In genomic region chr1:21003281-21003680, GRCh38 we compare ENCODE assay signal across 29 cellular contexts.
DNase-seq lines count a peak whose midpoint lies in the region; ATAC-seq, FAIRE-seq and TF ChIP-seq lines count a peak whose summit lies in the region.
"Had no signal": no experiment of that assay in that cellular context is flagged by ENCODE, and none has a peak within 500 bp of the region (broad histone marks: within the 10 kb centered on the region; RNA-seq: fewer than 3 reads in every experiment).

No MANE protein-coding gene starts in this region.

- no peak overlapping the region for H4K8ac ChIP-seq in H1 (ENCODE audit: extremely low read depth, insufficient read depth, low read length)

- H3K14ac ChIP-seq in H1 (ENCODE audit: insufficient read length): no peak overlapping the region

- H2BK12ac ChIP-seq in H1 (ENCODE audit: low read depth, low read length): no peak overlapping the region

- FAIRE-seq in H1 (lab: Jason Lieb, UNC) (no peak), urothelium cell line (lab: Jason Lieb, UNC) (no peak)
- FAIRE-seq: A204.1, GM12878, GM12892, GM18507 had no signal

- H3K9me3 ChIP-seq in T-helper 17 cell (ENCODE audit: control insufficient read depth, low read length, poor library complexity, severe bottlenecking): no peaks in the 10 kb centered on the region
- no peaks in the 10 kb centered on the region for H3K9me3 ChIP-seq in H1 (ENCODE audit: insufficient read depth in 2 of 2, low read depth in 1 of 2, low read length in 1 of 2)
- H3K9me3 ChIP-seq in neutrophil: no peaks in the 10 kb centered on the region
- H3K9me3 ChIP-seq in transverse colon: no peaks in the 10 kb centered on the region
- H3K9me3 ChIP-seq: BE2C, BLaER1 had no signal

- H4K91ac ChIP-seq in H1 (replicated peaks; ENCODE audit: insufficient read length, low read length): no peak overlapping the region

- no peak overlapping the region for H2BK15ac ChIP-seq in H1 (ENCODE audit: low read length)

- H2BK120ac ChIP-seq in H1 (replicated peaks; ENCODE audit: low read depth, low read length): no peak overlapping the region

- DNase-seq in T-helper 17 cell (no peak), H1 (ENCODE audit: low read depth in 1 of 2, low spot score in 2 of 2) (no peak), nephron progenitor cell (no peak), transverse colon (no peak), cerebellar cortex (ENCODE audit: low spot score) (no peak), cerebellar nuclear complex (lab: John Stamatoyannopoulos, UW) (no peak), urothelium cell line (ENCODE audit: low spot score) (no peak)
- DNase-seq: 8988T; ACHN; BE2C; C1 segment of cervical spinal cord; CD4-positive, alpha-beta memory T cell; CD4-positive, CD25-positive, alpha-beta regulatory T cell; CD8-positive, alpha-beta memory T cell; COR-L47; DMS 273 treated with DMSO at 0.1 percent for 48 hours; DMS153; DMS53; DMS79; DND-41; EL; GDM1 had no signal

- H3K4me3 Mint-ChIP-seq in T-helper 17 cell (no peak overlapping the region), nephron progenitor cell (no peak overlapping the region)
- H3K4me3 Mint-ChIP-seq: CD14-positive monocyte; CD4-positive, alpha-beta memory T cell; CD4-positive, CD25-positive, alpha-beta regulatory T cell; CD8-positive, alpha-beta memory T cell had no signal

- peaks cover 0 to 2% of the 10 kb centered on the region in 2 experiments for H4K20me1 ChIP-seq in H1 (replicated peaks in 1 of 2; ENCODE audit: control insufficient read depth in 1 of 2, insufficient read depth in 2 of 2, low read length in 2 of 2)

- H3K4me3 ChIP-seq in H1 (ENCODE audit: extremely low read depth in 1 of 4, insufficient read depth in 2 of 4, low read depth in 3 of 4, low read length in 4 of 4) (no peak overlapping the region), neutrophil (ENCODE audit: low read depth in 1 of 2, low read length in 1 of 2) (no peak overlapping the region), transverse colon (no peak overlapping the region)
- H3K4me3 ChIP-seq: BLaER1, GM12878 had no signal

- H3K23ac ChIP-seq in H1 (ENCODE audit: insufficient read length): no peak overlapping the region

- CTCF ChIA-PET in H1 (lab: Charles Lee; ENCODE audit: partially characterized antibody): interaction anchor here (0.5 to 0.7 kb wide), 2 partner anchors 23 to 655 kb away, joined by 3 read pairs; no protein-coding TSS in a partner anchor

- peaks cover 0 to 22% of the 10 kb centered on the region in 2 experiments; a peak in 2 of 4 replicates for H3K79me2 ChIP-seq in H1 (ENCODE audit: control insufficient read depth in 1 of 2, insufficient read depth in 2 of 2, low read length in 2 of 2)

- H3K18ac ChIP-seq in H1 (ENCODE audit: extremely low read depth, low read length): no peak overlapping the region

- H3K27ac Mint-ChIP-seq in T-helper 17 cell (peak overlapping the region; percentile 27), nephron progenitor cell (peak overlapping the region; percentile 30)
- H3K27ac Mint-ChIP-seq: CD4-positive, alpha-beta memory T cell; CD4-positive, CD25-positive, alpha-beta regulatory T cell; CD8-positive, alpha-beta memory T cell had no signal

- POLR2A ChIA-PET in H1 (lab: Charles Lee; ENCODE audit: partially characterized antibody): interaction anchor here (0.5 to 1.2 kb wide), 2 partner anchors 10 to 252 kb away, joined by 3 read pairs; no protein-coding TSS in a partner anchor

- H3K9me3 Mint-ChIP-seq in nephron progenitor cell: no peaks in the 10 kb centered on the region
- H3K9me3 Mint-ChIP-seq: CD4-positive, alpha-beta memory T cell; CD4-positive, CD25-positive, alpha-beta regulatory T cell; CD8-positive, alpha-beta memory T cell had no signal

- H3K4me1 Mint-ChIP-seq in T-helper 17 cell: peaks cover 3% of the 10 kb centered on the region
- H3K4me1 Mint-ChIP-seq in nephron progenitor cell: no peaks in the 10 kb centered on the region

- no peak for TF ChIP-seq RAD21 in H1 (IDR thresholded peaks at IDR 0.05 in 1 of 2, conservative IDR thresholded peaks at IDR 0.05 in 1 of 2; ENCODE audit: low read depth in 2 of 2, low read length in 2 of 2)

- TF ChIP-seq EP300 in H1 (IDR thresholded peaks at IDR 0.05; ENCODE audit: borderline replicate concordance in 1 of 2, low read depth in 2 of 2, low read length in 2 of 2) (no peak), transverse colon (IDR thresholded peaks at IDR 0.05; ENCODE audit: low read depth) (no peak)

- H3K27ac ChIP-seq in H1 (ENCODE audit: low read depth, low read length) (no peak overlapping the region), neutrophil (peak overlapping the region; percentile 40), transverse colon (no peak overlapping the region)
- H3K27ac ChIP-seq: BLaER1 had no signal

- H3K9ac ChIP-seq in H1 (replicated peaks in 1 of 4; ENCODE audit: extremely low read depth in 1 of 4, low read depth in 3 of 4, low read length in 3 of 4): no peak overlapping the region
- H3K9ac ChIP-seq: BLaER1 had no signal

- H3K4me1 ChIP-seq in H1 (replicated peaks in 1 of 4; ENCODE audit: control insufficient read depth in 3 of 4, insufficient read depth in 4 of 4, low read length in 3 of 4) (no peaks in the 10 kb centered on the region; a peak in 1 of 7 replicates), neutrophil (ENCODE audit: control insufficient read depth in 1 of 2, insufficient read depth in 1 of 2, low read depth in 1 of 2, low read length in 1 of 2) (peaks cover 51 to 54% of the 10 kb centered on the region in 2 experiments), transverse colon (peaks cover 0 to 9% (median 0%) of the 10 kb centered on the region in 4 donors)
- H3K4me1 ChIP-seq: BE2C, BLaER1 had no signal

- H3K36me3 Mint-ChIP-seq in T-helper 17 cell (ENCODE audit: low read depth) (peaks cover 5% of the 10 kb centered on the region), nephron progenitor cell (ENCODE audit: low read depth) (peaks cover 6% of the 10 kb centered on the region)

- intact Hi-C loops in transverse colon (cut with DNase I; ENCODE audit: low total_unique reads): no loop called here

- H3K36me3 ChIP-seq in H1 (ENCODE audit: control insufficient read depth in 2 of 4, insufficient read depth in 4 of 4, low read length in 3 of 4) (no peaks in the 10 kb centered on the region), neutrophil (no peaks in the 10 kb centered on the region), transverse colon (no peaks in the 10 kb centered on the region)
- H3K36me3 ChIP-seq: BE2C had no signal

- TF ChIP-seq POLR2A in H1 (IDR thresholded peaks at IDR 0.05; ENCODE audit: control extremely low read depth in 1 of 2, low read depth in 2 of 2, low read length in 2 of 2) (no peak), transverse colon (IDR thresholded peaks at IDR 0.05) (no peak)

- H3K4me2 ChIP-seq in H1 (ENCODE audit: insufficient read depth in 1 of 2, low read depth in 2 of 2, low read length in 2 of 2): no peak overlapping the region
- H3K4me2 ChIP-seq: BLaER1 had no signal

- 94% methylated on average over 1 of the region's 1 CpG; no CpG with 5 or more reads in 1 of the 2 experiments for WGBS in H1 (ENCODE audit: extremely low coverage in 1 of 2, insufficient coverage in 1 of 2, insufficient read length in 1 of 2, insufficient replicate concordance in 2 of 2, low coverage in 1 of 2, low lambda C conversion rate in 2 of 2, missing lambda C conversion rate in 1 of 2), 2 experiments
- WGBS in transverse colon (ENCODE audit: low coverage in 1 of 2), 2 donors: 97 to 100% methylated on average over 1 of the region's 1 CpG

- no peak overlapping the region for H2AFZ ChIP-seq in H1 (ENCODE audit: low read length)

- H3K27me3 Mint-ChIP-seq in T-helper 17 cell (no peaks in the 10 kb centered on the region), nephron progenitor cell (ENCODE audit: low read depth, poor library complexity) (no peaks in the 10 kb centered on the region)
- H3K27me3 Mint-ChIP-seq: CD4-positive, alpha-beta memory T cell; CD4-positive, CD25-positive, alpha-beta regulatory T cell; CD8-positive, alpha-beta memory T cell had no signal

- ATAC-seq in T-helper 17 cell: no peak
- ATAC-seq: GM12878 had no signal

- H3K27me3 ChIP-seq in H1 (replicated peaks in 1 of 4; ENCODE audit: control insufficient read depth in 3 of 4, extremely low read depth in 1 of 4, insufficient read depth in 3 of 4, low read length in 3 of 4) (no peaks in the 10 kb centered on the region), neutrophil (no peaks in the 10 kb centered on the region), transverse colon (no peaks in the 10 kb centered on the region)
- H3K27me3 ChIP-seq: BE2C, BLaER1 had no signal

- TF ChIP-seq CTCF in H1 (IDR thresholded peaks at IDR 0.05; ENCODE audit: control extremely low read depth in 1 of 3, insufficient read depth in 1 of 3, low read depth in 1 of 3, low read length in 3 of 3): no peak
- TF ChIP-seq CTCF in nephron progenitor cell (IDR thresholded peaks at IDR 0.05): no peak
- no peak for TF ChIP-seq CTCF in neutrophil (IDR thresholded peaks at IDR 0.05)
- no peak for TF ChIP-seq CTCF in transverse colon (IDR thresholded peaks at IDR 0.05)

- H3K79me1 ChIP-seq in H1 (ENCODE audit: low read depth, low read length): no peaks in the 10 kb centered on the region

- no peak overlapping the region for H3K56ac ChIP-seq in H1 (replicated peaks; ENCODE audit: insufficient read length, low read depth, low read length)

- in situ Hi-C loops in transverse colon (cut with MboI; ENCODE audit: low pct_ligation_motif_present in 1 of 4, low pct_unique_long_range_greater_than_20kb in 1 of 4, low sequenced_read_pairs in 3 of 4): no loop called here

- H3K23me2 ChIP-seq in H1 (ENCODE audit: low read depth, low read length): no peaks in the 10 kb centered on the region

- H2AK5ac ChIP-seq in H1 (ENCODE audit: low read depth, low read length): no peak overlapping the region

- H2BK5ac ChIP-seq in H1 (ENCODE audit: low read depth, low read length): no peak overlapping the region

- no peak overlapping the region for H3K4ac ChIP-seq in H1 (replicated peaks; ENCODE audit: insufficient read length, low read depth, low read length)

- no peak overlapping the region for H4K5ac ChIP-seq in H1 (ENCODE audit: insufficient read length, low read depth, low read length)

- H2BK20ac ChIP-seq in H1 (ENCODE audit: low read length): no peak overlapping the region

TF ChIP-seq in H1, 55 proteins besides CTCF, POLR2A, EP300 and RAD21 (continues in another document):
- TF ChIP-seq HDAC6 (IDR thresholded peaks at IDR 0.05; ENCODE audit: low read depth, low read length): no peak
